11 cellular contexts compared by ENCODE assay signal in genomic region chr9:136846376-136847064, GRCh38. TPM values are rescaled to one million over a fixed set of nuclear protein-coding genes. Genes with fewer than 3 reads are reported as not detected.
DNase-seq lines count a peak whose midpoint lies in the region; ATAC-seq and TF ChIP-seq lines count a peak whose summit lies in the region.
"Had no signal": no experiment of that assay in that cellular context is flagged by ENCODE, and none has a peak within 500 bp of the region (broad histone marks: within the 10 kb centered on the region; RNA-seq: fewer than 3 reads in every experiment).

No MANE protein-coding gene starts in this region.

- peak overlapping the region; percentile 7 for H3K4me3 Mint-ChIP-seq in activated naive CD8-positive, alpha-beta T cell treated with anti-CD3 and anti-CD28 coated beads for 36 hours
- no peak overlapping the region for H3K4me3 Mint-ChIP-seq in memory B cell

- no peaks in the 10 kb centered on the region for H3K9me3 Mint-ChIP-seq in activated naive CD8-positive, alpha-beta T cell treated with anti-CD3 and anti-CD28 coated beads for 36 hours
- H3K9me3 Mint-ChIP-seq in memory B cell, result no peaks in the 10 kb centered on the region

- ATAC-seq in memory B cell (ENCODE audit: low read depth), result no peak
- ATAC-seq in GM21529 (IDR thresholded peaks at IDR 0.05; ENCODE audit: unreplicated experiment), result no peak

- H3K27ac ChIP-seq in urinary bladder (ENCODE audit: low read depth), result no peak overlapping the region

- no peak overlapping the region for H3K27ac Mint-ChIP-seq in activated naive CD8-positive, alpha-beta T cell treated with anti-CD3 and anti-CD28 coated beads for 36 hours
- peak overlapping the region; percentile 94 for H3K27ac Mint-ChIP-seq in memory B cell

- H3K4me1 Mint-ChIP-seq in activated naive CD8-positive, alpha-beta T cell treated with anti-CD3 and anti-CD28 coated beads for 36 hours, result peaks cover 16% of the 10 kb centered on the region
- peaks cover 9% of the 10 kb centered on the region for H3K4me1 Mint-ChIP-seq in memory B cell

- peak; percentile 19 for DNase-seq in stimulated activated CD4-positive, alpha-beta T cell treated with anti-CD3 and anti-CD28 coated beads, Interleukin-4, amount 100 ng/mL, for 1 hour
- no peak for DNase-seq in stimulated activated CD4-positive, alpha-beta T cell treated with anti-CD3 and anti-CD28 coated beads, Interleukin-12 subunit alpha, Interleukin-12 subunit beta, amount 100 ng/mL, for 4 hours
- DNase-seq in activated naive CD8-positive, alpha-beta T cell treated with anti-CD3 and anti-CD28 coated beads for 36 hours, result no peak
- DNase-seq in memory B cell (ENCODE audit: low spot score in 2 of 2) (no peak), GM13976 (ENCODE audit: low spot score) (no peak), SHP77 (lab: John Stamatoyannopoulos, UW) (no peak)
- DNase-seq: DMS 273 treated with DMSO at 0.1 percent for 48 hours, NCI-H1417 treated with DMSO at 0.1 percent for 48 hours, substantia nigra had no signal

- H3K4me1 ChIP-seq in urinary bladder (ENCODE audit: insufficient read depth), result peaks cover 6% of the 10 kb centered on the region

- no peak for TF ChIP-seq CTCF in GM13976 (IDR thresholded peaks at IDR 0.05; ENCODE audit: borderline replicate concordance, control extremely low read depth, extremely low read depth, insufficient read depth, missing control alignments)

- in situ Hi-C loops in GM13976 (cut with MboI; ENCODE audit: low sequenced_read_pairs, unreplicated experiment), result no loop called here

- no peaks in the 10 kb centered on the region for H3K36me3 ChIP-seq in urinary bladder (ENCODE audit: insufficient read depth)

- WGBS in urinary bladder, result 4% methylated on average over 95 of the region's 95 CpGs

- H3K4me3 ChIP-seq in urinary bladder (ENCODE audit: low read depth, low read length), result peak overlapping the region; percentile 60

- H3K36me3 Mint-ChIP-seq in activated naive CD8-positive, alpha-beta T cell treated with anti-CD3 and anti-CD28 coated beads for 36 hours, result peaks cover 7% of the 10 kb centered on the region
- H3K36me3 Mint-ChIP-seq in memory B cell, result peaks cover 2% of the 10 kb centered on the region

- H3K27me3 Mint-ChIP-seq in activated naive CD8-positive, alpha-beta T cell treated with anti-CD3 and anti-CD28 coated beads for 36 hours, result peaks cover 31% of the 10 kb centered on the region
- peaks cover 7% of the 10 kb centered on the region for H3K27me3 Mint-ChIP-seq in memory B cell

RNA-seq across cellular contexts. Expression of gene PHPT1, which starts 2.7 kb away (rescaled TPM):
- total RNA-seq in activated naive CD8-positive, alpha-beta T cell treated with anti-CD3 and anti-CD28 coated beads for 36 hours, result 10 to 100 TPM; 93.0 to 97.8 TPM
- total RNA-seq in urinary bladder, result 43.9 TPM
- 105 TPM for polyA plus RNA-seq in urinary bladder

RNA-seq across cellular contexts. Expression of gene AJM1, which starts 4.2 kb away (rescaled TPM):
- total RNA-seq in activated naive CD8-positive, alpha-beta T cell treated with anti-CD3 and anti-CD28 coated beads for 36 hours, result 1 to 10 TPM; 2.8 to 3.1 TPM
- total RNA-seq in urinary bladder, result 0.69 TPM
- polyA plus RNA-seq in urinary bladder, result 6.9 TPM

RNA-seq across cellular contexts. Expression of gene MAMDC4, which starts 5.6 kb away (rescaled TPM):
- total RNA-seq in activated naive CD8-positive, alpha-beta T cell treated with anti-CD3 and anti-CD28 coated beads for 36 hours, result 10 to 100 TPM; 10.9 to 12.6 TPM
- 3.0 TPM for total RNA-seq in urinary bladder
- polyA plus RNA-seq in urinary bladder, result 3.8 TPM

RNA-seq across cellular contexts. Expression of gene EDF1, which starts 19.6 kb away (rescaled TPM):
- total RNA-seq in activated naive CD8-positive, alpha-beta T cell treated with anti-CD3 and anti-CD28 coated beads for 36 hours, result 100 to 1,000 TPM; 276 to 284 TPM
- 128 TPM for total RNA-seq in urinary bladder
- 337 TPM for polyA plus RNA-seq in urinary bladder

RNA-seq across cellular contexts. Expression of gene RABL6, which starts 38.8 kb away (rescaled TPM):
- total RNA-seq in activated naive CD8-positive, alpha-beta T cell treated with anti-CD3 and anti-CD28 coated beads for 36 hours, result 10 to 100 TPM; 87.0 to 88.3 TPM
- total RNA-seq in urinary bladder, result 29.1 TPM
- polyA plus RNA-seq in urinary bladder, result 60.0 TPM
